16 cellular contexts compared by ENCODE assay signal in genomic region chr5:168227001-168227400, GRCh38.
DNase-seq lines count a peak whose midpoint lies in the region; ATAC-seq and TF ChIP-seq lines count a peak whose summit lies in the region.
"Had no signal": no experiment of that assay in that cellular context is flagged by ENCODE, and none has a peak within 500 bp of the region (broad histone marks: within the 10 kb centered on the region; RNA-seq: fewer than 3 reads in every experiment).

No MANE protein-coding gene starts in this region.

- no peaks in the 10 kb centered on the region for H3K36me3 Mint-ChIP-seq in activated T-cell treated with anti-CD3 and anti-CD28 coated beads, Interleukin-2, amount 50 U/mL, for 4 hours (ENCODE audit: insufficient read depth)
- peaks cover 1% of the 10 kb centered on the region for H3K36me3 Mint-ChIP-seq in activated CD4-positive, alpha-beta T cell treated with anti-CD3 and anti-CD28 coated beads, Interleukin-2, amount 10 ng/mL, durations not matched to agents 24 days and 14 days (ENCODE audit: low read depth)
- H3K36me3 Mint-ChIP-seq: IgD-negative memory B cell, memory B cell, T-cell had no signal

- peaks cover 11% of the 10 kb centered on the region for H3K4me1 Mint-ChIP-seq in activated T-cell treated with anti-CD3 and anti-CD28 coated beads, Interleukin-2, amount 50 U/mL, for 4 hours (ENCODE audit: low read depth)
- peaks cover 23% of the 10 kb centered on the region for H3K4me1 Mint-ChIP-seq in activated CD4-positive, alpha-beta T cell treated with anti-CD3 and anti-CD28 coated beads, Interleukin-2, amount 10 ng/mL, durations not matched to agents 24 days and 14 days
- H3K4me1 Mint-ChIP-seq: memory B cell had no signal

- no peaks in the 10 kb centered on the region for H3K27me3 ChIP-seq in foreskin keratinocyte

- H3K4me1 ChIP-seq in foreskin keratinocyte: no peaks in the 10 kb centered on the region

- H3K4me3 Mint-ChIP-seq in activated T-cell treated with anti-CD3 and anti-CD28 coated beads, Interleukin-2, amount 50 U/mL, for 4 hours: no peak overlapping the region
- H3K4me3 Mint-ChIP-seq in activated CD4-positive, alpha-beta T cell treated with anti-CD3 and anti-CD28 coated beads, Interleukin-2, amount 10 ng/mL, durations not matched to agents 24 days and 14 days: peak overlapping the region; percentile 51
- H3K4me3 Mint-ChIP-seq: IgD-negative memory B cell, memory B cell had no signal

- H3K27ac Mint-ChIP-seq in activated CD4-positive, alpha-beta T cell treated with anti-CD3 and anti-CD28 coated beads, Interleukin-2, amount 10 ng/mL, durations not matched to agents 24 days and 14 days: peak overlapping the region; percentile 89
- H3K27ac Mint-ChIP-seq: IgD-negative memory B cell, memory B cell had no signal

- H3K27me3 Mint-ChIP-seq in activated T-cell treated with anti-CD3 and anti-CD28 coated beads, Interleukin-2, amount 50 U/mL, for 4 hours (ENCODE audit: low read depth): peaks cover 4% of the 10 kb centered on the region
- H3K27me3 Mint-ChIP-seq in activated CD4-positive, alpha-beta T cell treated with anti-CD3 and anti-CD28 coated beads, Interleukin-2, amount 10 ng/mL, durations not matched to agents 24 days and 14 days: peaks cover 29% of the 10 kb centered on the region

- H3K27ac ChIP-seq in foreskin keratinocyte: no peak overlapping the region
- H3K27ac ChIP-seq: hepatocyte had no signal

- ATAC-seq in activated T-cell treated with anti-CD3 and anti-CD28 coated beads, Interleukin-2, amount 50 U/mL, for 4 hours: peak in 1 of 2 donors; percentile 42
- peak; percentile 83 for ATAC-seq in foreskin keratinocyte
- ATAC-seq: T-cell had no signal

- intact Hi-C loops in activated CD4-positive, alpha-beta T cell treated with anti-CD3 and anti-CD28 coated beads, Interleukin-2, amount 10 ng/mL, durations not matched to agents 24 days and 14 days (cut with micrococcal nuclease): no loop called here

- peak; percentile 39 for DNase-seq in activated T-cell treated with anti-CD3 and anti-CD28 coated beads, Interleukin-2, amount 50 U/mL, for 4 hours
- DNase-seq in activated T-cell treated with anti-CD3 and anti-CD28 coated beads for 4 hours (no peak), foreskin keratinocyte (peak; percentile 39 to 64), putamen (ENCODE audit: low spot score) (peak; percentile 28), NCI-H2196 (lab: John Stamatoyannopoulos, UW; ENCODE audit: unreplicated experiment) (no peak), HUDEP-2 (lab: John Stamatoyannopoulos, UW; ENCODE audit: unreplicated experiment in 76 of 76) (no peak)
- DNase-seq in activated CD4-positive, alpha-beta T cell treated with anti-CD3 and anti-CD28 coated beads, Interleukin-2, amount 10 ng/mL, durations not matched to agents 24 days and 14 days: no peak
- DNase-seq in activated effector memory CD4-positive, alpha-beta T cell treated with Interleukin-2 at 50 U/mL for 16 hours: no peak
- DNase-seq: aorta, NCI-H1417, NCI-H510A, T-cell, trophoblast cell had no signal

- TF ChIP-seq CTCF in foreskin keratinocyte (conservative IDR thresholded peaks at IDR 0.05): no peak

- H3K9me3 Mint-ChIP-seq in activated T-cell treated with anti-CD3 and anti-CD28 coated beads, Interleukin-2, amount 50 U/mL, for 4 hours: no peaks in the 10 kb centered on the region
- peaks cover 9% of the 10 kb centered on the region for H3K9me3 Mint-ChIP-seq in activated CD4-positive, alpha-beta T cell treated with anti-CD3 and anti-CD28 coated beads, Interleukin-2, amount 10 ng/mL, durations not matched to agents 24 days and 14 days
- H3K9me3 Mint-ChIP-seq: memory B cell had no signal

Comparison
In these comparisons a context has a peak if more than half of its experiments do, and no peak if none do; other contexts are left out.
1. DNase-seq: peak in activated T-cell treated with anti-CD3 and anti-CD28 coated beads, Interleukin-2, amount 50 U/mL, for 4 hours (single experiment), foreskin keratinocyte (2 of 2) and putamen (single experiment); none in activated T-cell treated with anti-CD3 and anti-CD28 coated beads for 4 hours (single experiment), activated CD4-positive, alpha-beta T cell treated with anti-CD3 and anti-CD28 coated beads, Interleukin-2, amount 10 ng/mL, durations not matched to agents 24 days and 14 days (single experiment), NCI-H2196 (single experiment), HUDEP-2 (0 of 76) and activated effector memory CD4-positive, alpha-beta T cell treated with Interleukin-2 at 50 U/mL for 16 hours (single experiment).